In genomic region chr6:159307246-159307790, GRCh38 we compare ENCODE assay signal across 19 cellular contexts.
DNase-seq lines count a peak whose midpoint lies in the region; TF ChIP-seq lines count a peak whose summit lies in the region.
"Had no signal": no experiment of that assay in that cellular context is flagged by ENCODE, and none has a peak within 500 bp of the region (broad histone marks: within the 10 kb centered on the region; RNA-seq: fewer than 3 reads in every experiment).

No MANE protein-coding gene starts in this region.

- no peaks in the 10 kb centered on the region for H3K4me1 ChIP-seq in HEK293 (ENCODE audit: control insufficient read depth, insufficient read depth, low read length)

- DNase-seq in BJ (ENCODE audit: low read depth) (peak; percentile 9), dedifferentiated amniotic fluid mesenchymal stem cell (ENCODE audit: extremely low spot score) (peak; percentile 70), stromal cell of bone marrow (ENCODE audit: low read depth) (peak; percentile 86), NCI-H2107 treated with DMSO at 0.1 percent for 48 hours (lab: John Stamatoyannopoulos, UW; ENCODE audit: unreplicated experiment) (no peak), cerebellar nuclear complex (lab: John Stamatoyannopoulos, UW) (no peak)
- no peak for DNase-seq in stimulated activated naive CD4-positive, alpha-beta T cell treated with Interleukin-2 at 50 U/mL for 16 hours (lab: John Stamatoyannopoulos, UW)
- no peak for DNase-seq in activated naive CD4-positive, alpha-beta T cell treated with anti-CD3 and anti-CD28 coated beads, Interleukin-2, amount 50 U/mL, for 16 hours
- DNase-seq: CD4-positive, alpha-beta T cell; COR-L47; DMS79; NCI-H1092 treated with DMSO at 0.1 percent for 48 hours; NCI-H146; NCI-H2029; NCI-H226; NCI-H510A treated with DMSO at 0.1 percent for 48 hours; NCI-H748 treated with DMSO at 0.1 percent for 48 hours; SIG-M5 had no signal

- POLR2A ChIA-PET in BJ (lab: Charles Lee) (interaction anchor here (0.6 kb wide), 1 partner anchor 130 kb away, joined by 4 read pairs; no protein-coding TSS in a partner anchor), HEK293 (lab: Yijun Ruan, JAX) (no interaction called here)

- CTCF ChIA-PET in BJ (lab: Yijun Ruan, JAX) = no interaction called here
- CTCF ChIA-PET in HEK293 (lab: Yijun Ruan, JAX) = interaction anchor here (0.6 to 2.5 kb wide), 2 partner anchors 54 to 156 kb away, joined by 3 to 9 read pairs; no protein-coding TSS in a partner anchor

- no peak overlapping the region for H3K4me3 ChIP-seq in BJ (ENCODE audit: low read depth, low read length)
- H3K4me3 ChIP-seq in HEK293 (ENCODE audit: low read depth, low read length) = no peak overlapping the region

- TF ChIP-seq CTCF in BJ (IDR thresholded peaks at IDR 0.05; ENCODE audit: insufficient read depth, low read depth, low read length) (no peak), HEK293 (tag by site-specific recombination; IDR thresholded peaks at IDR 0.05) (no peak)

- H3K36me3 ChIP-seq in BJ (ENCODE audit: control insufficient read depth, insufficient read depth, low read length) (no peaks in the 10 kb centered on the region), HEK293 (ENCODE audit: control insufficient read depth in 2 of 2, insufficient read depth in 1 of 2, low read length in 2 of 2) (no peaks in the 10 kb centered on the region)

- no peaks in the 10 kb centered on the region for H3K9me3 ChIP-seq in HEK293 (ENCODE audit: control insufficient read depth, insufficient read depth, low read depth, low read length)

- H3K27ac ChIP-seq in HEK293 (ENCODE audit: extremely low read depth, low read depth, low read length) = no peak overlapping the region
- H3K27ac ChIP-seq: KMS-11 had no signal

- H3K27me3 ChIP-seq in BJ (ENCODE audit: control insufficient read depth, insufficient read depth, low read length) = no peaks in the 10 kb centered on the region

TF ChIP-seq in HEK293, 187 proteins besides CTCF, POLR2A, EP300 and RAD21:
- TF ChIP-seq ZBTB17 (tag by site-specific recombination; IDR thresholded peaks at IDR 0.05) = peak; percentile 46; the same call in 1 of the 2 replicates
- TF ChIP-seq SP2 (tag by site-specific recombination; IDR thresholded peaks at IDR 0.05) = no peak

Comparison
In these comparisons a context has a peak if more than half of its experiments do, and no peak if none do; other contexts are left out.
1. DNase-seq: peak in BJ (single experiment), dedifferentiated amniotic fluid mesenchymal stem cell (single experiment) and stromal cell of bone marrow (single experiment); none in stimulated activated naive CD4-positive, alpha-beta T cell treated with Interleukin-2 at 50 U/mL for 16 hours (single experiment), activated naive CD4-positive, alpha-beta T cell treated with anti-CD3 and anti-CD28 coated beads, Interleukin-2, amount 50 U/mL, for 16 hours (single experiment), NCI-H2107 treated with DMSO at 0.1 percent for 48 hours (single experiment) and cerebellar nuclear complex (0 of 2).